ENCODE assay signal across 1 cellular context in genomic region chr10:60985946-60986345, GRCh38.
TF ChIP-seq lines count a peak whose summit lies in the region.

No MANE protein-coding gene starts in this region.

TF ChIP-seq in endothelial cell of umbilical vein, 7 proteins besides CTCF, POLR2A, EP300 and RAD21:
- TF ChIP-seq JUN (IDR thresholded peaks at IDR 0.05; ENCODE audit: borderline replicate concordance, insufficient read depth, insufficient read length, low read depth) (no peak), EZH2 (IDR thresholded peaks at IDR 0.05; ENCODE audit: borderline replicate concordance, low read depth, low read length, severe bottlenecking) (no peak), FOS (IDR thresholded peaks at IDR 0.05; ENCODE audit: borderline replicate concordance, insufficient read depth, low read length) (no peak), GATA2 (IDR thresholded peaks at IDR 0.05; ENCODE audit: insufficient read depth, insufficient read length, low read depth, low read length) (no peak), POLR2AphosphoS5 (IDR thresholded peaks at IDR 0.05; ENCODE audit: insufficient read depth, low read depth, low read length) (no peak), MYC (IDR thresholded peaks at IDR 0.05; ENCODE audit: low read depth, low read length) (no peak)
- TF ChIP-seq, protein P1, sequence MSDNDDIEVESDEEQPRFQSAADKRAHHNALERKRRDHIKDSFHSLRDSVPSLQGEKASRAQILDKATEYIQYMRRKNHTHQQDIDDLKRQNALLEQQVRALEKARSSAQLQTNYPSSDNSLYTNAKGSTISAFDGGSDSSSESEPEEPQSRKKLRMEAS (IDR thresholded peaks at IDR 0.05; ENCODE audit: insufficient read depth, insufficient read length), result no peak
